Comparison of ENCODE assay signal across 19 cellular contexts in genomic region chr10:108560488-108560887, GRCh38.
"Had no signal": no experiment of that assay in that cellular context is flagged by ENCODE, and none has a peak within 500 bp of the region (broad histone marks: within the 10 kb centered on the region; RNA-seq: fewer than 3 reads in every experiment).

No MANE protein-coding gene starts in this region.

- H3K9me3 ChIP-seq: MG63 had no signal

- H3K4me3 ChIP-seq: MG63 had no signal

- H3K36me3 ChIP-seq: MG63 had no signal

- H3K27me3 ChIP-seq: MG63 had no signal

- DNase-seq: IMR-90, Karpas-422, KG1, MG63, NCI-H1092, NCI-H1105 treated with DMSO at 0.1 percent for 48 hours, NCI-H1417 treated with DMSO at 0.1 percent for 48 hours, NCI-H146, NCI-H1694 treated with DMSO at 0.1 percent for 48 hours, NCI-H1930, NCI-H2081, NCI-H2107, NCI-H2227 treated with DMSO at 0.1 percent for 48 hours, NCI-H524, NCI-H526 treated with DMSO at 0.1 percent for 48 hours, NCI-H774, SHP77, SW 1271 had no signal

- H3K27ac ChIP-seq: RWPE1 had no signal
